ENCODE assay signal across 18 cellular contexts in the genomic region with DNA sequence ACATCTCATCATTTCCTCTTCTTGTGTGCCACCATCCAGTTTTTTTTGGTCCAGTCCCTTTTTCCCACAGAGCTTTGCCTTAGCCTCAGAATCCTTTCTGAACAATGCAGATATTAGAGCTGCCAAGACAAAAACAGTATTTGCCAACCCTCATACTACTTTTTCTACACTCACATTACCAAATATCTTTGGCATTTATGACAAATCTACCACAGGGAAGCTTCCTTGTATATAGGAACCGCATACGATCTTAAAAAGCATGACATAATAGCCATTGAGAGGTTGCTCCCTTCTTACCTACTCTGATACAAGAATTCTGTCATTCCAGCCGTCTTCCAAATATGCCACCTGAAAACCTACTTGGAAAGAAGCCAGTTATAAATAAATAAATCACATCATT. TPM values are rescaled to one million over a fixed set of nuclear protein-coding genes. Genes with fewer than 3 reads are reported as not detected.
DNase-seq lines count a peak whose midpoint lies in the region; ATAC-seq and TF ChIP-seq lines count a peak whose summit lies in the region.
"Had no signal": no experiment of that assay in that cellular context is flagged by ENCODE, and none has a peak within 500 bp of the region (broad histone marks: within the 10 kb centered on the region; RNA-seq: fewer than 3 reads in every experiment).

No MANE protein-coding gene starts in this region.

- BruUV-seq in mammary epithelial cell (replicated peaks; lab: Mats Ljungman, UMichigan), result no TSS peak
- no TSS peak for BruUV-seq in MCF 10A (replicated peaks; lab: Mats Ljungman, UMichigan)

- no peak overlapping the region for H2AFZ ChIP-seq in mammary epithelial cell (ENCODE audit: low read depth, low read length)

- H3K36me3 Mint-ChIP-seq in MCF 10A (ENCODE audit: insufficient read depth, unreplicated experiment), result no peaks in the 10 kb centered on the region
- peaks cover 37 to 64% of the 10 kb centered on the region in 2 donors for H3K36me3 Mint-ChIP-seq in stimulated activated naive B cell treated with anti-CD40 and anti-IgM and Interleukin-4, amounts not matched to agents 10 μg/mL and 1 μg/mL and 100 μg/mL, for 72 hours

- peaks cover 26% of the 10 kb centered on the region for H3K79me2 ChIP-seq in mammary epithelial cell (ENCODE audit: insufficient read depth, low read length)

- peaks cover 12% of the 10 kb centered on the region for H3K4me1 Mint-ChIP-seq in MCF 10A (ENCODE audit: insufficient read depth, unreplicated experiment)
- H3K4me1 Mint-ChIP-seq in stimulated activated naive B cell treated with anti-CD40 and anti-IgM and Interleukin-4, amounts not matched to agents 10 μg/mL and 1 μg/mL and 100 μg/mL, for 72 hours, result peaks cover 10 to 40% of the 10 kb centered on the region in 2 donors
- H3K4me1 Mint-ChIP-seq: nephron had no signal

- 34% methylated on average over 3 of the region's 3 CpGs for WGBS in mammary epithelial cell (ENCODE audit: low coverage, missing lambda C conversion rate)

- POLR2A ChIA-PET in MCF 10A (lab: Yijun Ruan, JAX), result interaction anchor here (0.7 to 1.8 kb wide), 3 partner anchors 11 to 46 kb away, joined by 3 to 4 read pairs (median 3); no protein-coding TSS in a partner anchor

- H3K27ac ChIP-seq in mammary epithelial cell (ENCODE audit: insufficient read depth, low read depth, low read length), result no peak overlapping the region
- H3K27ac ChIP-seq: HL-60, VCaP had no signal

- no peaks in the 10 kb centered on the region for H3K27me3 Mint-ChIP-seq in MCF 10A (ENCODE audit: insufficient read depth, unreplicated experiment)
- no peaks in the 10 kb centered on the region for H3K27me3 Mint-ChIP-seq in stimulated activated naive B cell treated with anti-CD40 and anti-IgM and Interleukin-4, amounts not matched to agents 10 μg/mL and 1 μg/mL and 100 μg/mL, for 72 hours
- H3K27me3 Mint-ChIP-seq: activated CD4-positive, alpha-beta memory T cell treated with anti-CD3 and anti-CD28 coated beads, Interleukin-2, amount 10 ng/mL, durations not matched to agents 7 days and 5 days; stimulated activated naive CD8-positive, alpha-beta T cell treated with anti-CD3 and anti-CD28 coated beads, Interleukin-15, Interleukin-2, amounts not matched to agents 100 ng/mL and 50 ng/mL, for 24 hours had no signal

- H3K36me3 ChIP-seq in mammary epithelial cell (ENCODE audit: insufficient read depth, low read length), result peaks cover 44% of the 10 kb centered on the region
- peaks cover 5% of the 10 kb centered on the region for H3K36me3 ChIP-seq in mucosa of descending colon (ENCODE audit: low read depth)

- intact Hi-C loops in mammary epithelial cell (cut with micrococcal nuclease), result no loop called here
- intact Hi-C loops in MCF 10A (cut with micrococcal nuclease), result no loop called here
- intact Hi-C loops in mucosa of descending colon (cut with DNase I, micrococcal nuclease), result no loop called here

- H3K4me1 ChIP-seq in mammary epithelial cell (ENCODE audit: insufficient read depth, low read length) (no peaks in the 10 kb centered on the region), mucosa of descending colon (ENCODE audit: low read depth) (no peaks in the 10 kb centered on the region)

- H3K27ac Mint-ChIP-seq in MCF 10A (ENCODE audit: low read depth, unreplicated experiment), result no peak overlapping the region
- H3K27ac Mint-ChIP-seq in stimulated activated naive B cell treated with anti-CD40 and anti-IgM and Interleukin-4, amounts not matched to agents 10 μg/mL and 1 μg/mL and 100 μg/mL, for 72 hours, result peak overlapping the region; percentile 60
- H3K27ac Mint-ChIP-seq: activated CD4-positive, alpha-beta memory T cell treated with anti-CD3 and anti-CD28 coated beads, Interleukin-2, amount 10 ng/mL, durations not matched to agents 7 days and 5 days; nephron had no signal

- H3K4me2 ChIP-seq in mammary epithelial cell (ENCODE audit: insufficient read depth, low read depth, low read length), result no peak overlapping the region

- in situ Hi-C loops in mammary epithelial cell (cut with MboI; ENCODE audit: low sequenced_read_pairs in 2 of 2), result no loop called here

- dilution Hi-C loops in mammary epithelial cell (cut with HindIII; ENCODE audit: low sequenced_read_pairs), result no loop called here

- H4K20me1 ChIP-seq in mammary epithelial cell (ENCODE audit: insufficient read depth, low read length), result no peaks in the 10 kb centered on the region

- CTCF ChIA-PET in mammary epithelial cell (lab: Charles Lee; ENCODE audit: low non-redundant PET) (no interaction called here), MCF 10A (lab: Yijun Ruan, JAX) (interaction anchor here (0.6 to 1.8 kb wide), 5 partner anchors 14 to 225 kb away, joined by 3 to 8 read pairs (median 4); no protein-coding TSS in a partner anchor)

- H3K4me3 Mint-ChIP-seq in MCF 10A (ENCODE audit: unreplicated experiment), result no peak overlapping the region
- H3K4me3 Mint-ChIP-seq in stimulated activated naive B cell treated with anti-CD40 and anti-IgM and Interleukin-4, amounts not matched to agents 10 μg/mL and 1 μg/mL and 100 μg/mL, for 72 hours, result no peak overlapping the region
- H3K4me3 Mint-ChIP-seq: activated CD4-positive, alpha-beta memory T cell treated with anti-CD3 and anti-CD28 coated beads, Interleukin-2, amount 10 ng/mL, durations not matched to agents 7 days and 5 days; nephron; stimulated activated naive CD8-positive, alpha-beta T cell treated with anti-CD3 and anti-CD28 coated beads, Interleukin-15, Interleukin-2, amounts not matched to agents 100 ng/mL and 50 ng/mL, for 24 hours had no signal

- H3K9me3 ChIP-seq in mammary epithelial cell (replicated peaks; ENCODE audit: insufficient read depth, low read length) (no peaks in the 10 kb centered on the region), mucosa of descending colon (no peaks in the 10 kb centered on the region)

- TF ChIP-seq CTCF in mammary epithelial cell (conservative IDR thresholded peaks at IDR 0.05 in 1 of 2, IDR thresholded peaks at IDR 0.05 in 1 of 2; ENCODE audit: extremely low read depth in 1 of 2, insufficient read depth in 1 of 2, low read depth in 1 of 2, low read length in 2 of 2) (no peak), MCF 10A (IDR thresholded peaks at IDR 0.05; ENCODE audit: unreplicated experiment) (no peak), mucosa of descending colon (IDR thresholded peaks at IDR 0.05) (no peak)

- DNase-seq in mammary epithelial cell (peak; percentile 33), MCF 10A (ENCODE audit: unreplicated experiment) (no peak), amniotic epithelial cell (ENCODE audit: low read depth) (peak; percentile 61), fibroblast of peridontal ligament (ENCODE audit: extremely low read depth) (peak; percentile 49), mucosa of descending colon (no peak), NCI-H345 treated with DMSO at 0.1 percent for 48 hours (lab: John Stamatoyannopoulos, UW; ENCODE audit: unreplicated experiment) (no peak), Kasumi-1 (lab: John Stamatoyannopoulos, UW) (no peak)
- no peak for DNase-seq in stimulated activated naive B cell treated with anti-CD40 and anti-IgM and Interleukin-4, amounts not matched to agents 10 μg/mL and 1 μg/mL and 100 μg/mL, for 72 hours
- DNase-seq: activated CD4-positive, alpha-beta memory T cell treated with anti-CD3 and anti-CD28 coated beads, Interleukin-2, amount 10 ng/mL, durations not matched to agents 7 days and 5 days; anterior cingulate cortex; dorsolateral prefrontal cortex; left ventricle myocardium superior; retina had no signal

- H3K9ac ChIP-seq in mammary epithelial cell (ENCODE audit: insufficient read depth, low read length), result no peak overlapping the region

- H3K4me3 ChIP-seq in mammary epithelial cell (replicated peaks in 1 of 3; ENCODE audit: insufficient read depth in 1 of 3, low read depth in 2 of 3, low read length in 3 of 3) (no peak overlapping the region), mucosa of descending colon (no peak overlapping the region)
- H3K4me3 ChIP-seq: dorsolateral prefrontal cortex, K562 had no signal

- H3K27me3 ChIP-seq in mammary epithelial cell (ENCODE audit: insufficient read depth, low read length), result no peaks in the 10 kb centered on the region
- H3K27me3 ChIP-seq: dorsolateral prefrontal cortex had no signal

- no peaks in the 10 kb centered on the region for H3K9me3 Mint-ChIP-seq in MCF 10A (ENCODE audit: unreplicated experiment)
- no peaks in the 10 kb centered on the region for H3K9me3 Mint-ChIP-seq in stimulated activated naive B cell treated with anti-CD40 and anti-IgM and Interleukin-4, amounts not matched to agents 10 μg/mL and 1 μg/mL and 100 μg/mL, for 72 hours
- H3K9me3 Mint-ChIP-seq: nephron; stimulated activated naive CD8-positive, alpha-beta T cell treated with anti-CD3 and anti-CD28 coated beads, Interleukin-15, Interleukin-2, amounts not matched to agents 100 ng/mL and 50 ng/mL, for 24 hours had no signal

- ATAC-seq in stimulated activated naive B cell treated with anti-CD40 and anti-IgM and Interleukin-4, amounts not matched to agents 10 μg/mL and 1 μg/mL and 100 μg/mL, for 72 hours (replicated peaks), result no peak
- no peak for ATAC-seq in mucosa of descending colon
- ATAC-seq: left ventricle myocardium superior had no signal

RNA-seq across cellular contexts. Expression of a gene that starts 9.4 kb away (rescaled TPM):
- total RNA-seq in mammary epithelial cell (10 to 100 TPM; 32.8 to 36.3 TPM), MCF 10A (2022) (39.1 and 44.0 TPM in 2 replicates), mucosa of descending colon (10 to 100 TPM; 44.1 to 58.3 (median 48.9) TPM)
- polyA plus RNA-seq in mammary epithelial cell, result 9.8 TPM
- polyA minus RNA-seq in mammary epithelial cell, result 57.2 TPM

RNA-seq across cellular contexts. Expression of a gene that starts 42.3 kb away (rescaled TPM):
- total RNA-seq in mammary epithelial cell, result under 1 TPM; 0.12 to 0.50 TPM
- 0.09 TPM for polyA plus RNA-seq in mammary epithelial cell
- not detected for polyA minus RNA-seq in mammary epithelial cell
- 1.2 and 2.0 TPM in 2 replicates for total RNA-seq in MCF 10A (2022)
- 1 to 10 TPM; 2.7 to 6.1 (median 2.8) TPM for total RNA-seq in mucosa of descending colon

RNA-seq across cellular contexts. Expression of a gene that starts 44.8 kb away (rescaled TPM):
- 10 to 100 TPM; 15.4 to 17.3 TPM for total RNA-seq in mammary epithelial cell
- 4.0 TPM for polyA plus RNA-seq in mammary epithelial cell
- 2.8 TPM for polyA minus RNA-seq in mammary epithelial cell
- 20.5 and 30.1 TPM in 2 replicates for total RNA-seq in MCF 10A (2022)
- total RNA-seq in mucosa of descending colon, result 10 to 100 TPM in 2 of 3 donors, 1 to 10 TPM in 1; 9.7 to 14.9 (median 14.3) TPM

Comparison
In these comparisons a context has a peak if more than half of its experiments do, and no peak if none do; other contexts are left out.
1. DNase-seq: peak in mammary epithelial cell (single experiment), amniotic epithelial cell (single experiment) and fibroblast of peridontal ligament (single experiment); none in MCF 10A (single experiment), stimulated activated naive B cell treated with anti-CD40 and anti-IgM and Interleukin-4, amounts not matched to agents 10 μg/mL and 1 μg/mL and 100 μg/mL, for 72 hours (single experiment), mucosa of descending colon (0 of 3), NCI-H345 treated with DMSO at 0.1 percent for 48 hours (single experiment) and Kasumi-1 (0 of 2).